Comparison of ENCODE assay signal across 14 cellular contexts in genomic region chr17:671076-671762, GRCh38. TPM values are rescaled to one million over a fixed set of nuclear protein-coding genes. Genes with fewer than 3 reads are reported as not detected.
DNase-seq lines count a peak whose midpoint lies in the region; ATAC-seq and TF ChIP-seq lines count a peak whose summit lies in the region.
"Had no signal": no experiment of that assay in that cellular context is flagged by ENCODE, and none has a peak within 500 bp of the region (broad histone marks: within the 10 kb centered on the region; RNA-seq: fewer than 3 reads in every experiment).

No MANE protein-coding gene starts in this region.

- H3K27ac ChIP-seq in lower lobe of right lung, result no peak overlapping the region
- H3K27ac ChIP-seq: A549, C4-2B had no signal

- H3K27me3 ChIP-seq in lower lobe of right lung (ENCODE audit: low read depth), result no peaks in the 10 kb centered on the region
- H3K27me3 ChIP-seq: BE2C had no signal

- no peak overlapping the region for H3K4me3 ChIP-seq in lower lobe of right lung
- H3K4me3 ChIP-seq: A549 had no signal

- no peaks in the 10 kb centered on the region for H3K27me3 Mint-ChIP-seq in T-helper 17 cell
- H3K27me3 Mint-ChIP-seq in central memory CD8-positive, alpha-beta T cell, result no peaks in the 10 kb centered on the region
- H3K27me3 Mint-ChIP-seq: CD4-positive, alpha-beta memory T cell had no signal

- H3K36me3 ChIP-seq in lower lobe of right lung, result peaks cover 48% of the 10 kb centered on the region
- H3K36me3 ChIP-seq: BE2C had no signal

- ATAC-seq in T-helper 17 cell, result no peak
- no peak for ATAC-seq in central memory CD8-positive, alpha-beta T cell (replicated peaks; ENCODE audit: extremely low read depth, poor library complexity, severe bottlenecking)
- peak; percentile 59 to 64 for ATAC-seq in lower lobe of right lung
- ATAC-seq: A549, HepG2 had no signal

- no peaks in the 10 kb centered on the region for H3K4me1 ChIP-seq in lower lobe of right lung
- H3K4me1 ChIP-seq: BE2C had no signal

- no peaks in the 10 kb centered on the region for H3K9me3 Mint-ChIP-seq in central memory CD8-positive, alpha-beta T cell
- H3K9me3 Mint-ChIP-seq: CD4-positive, alpha-beta memory T cell had no signal

- H3K9me3 ChIP-seq in T-helper 17 cell (ENCODE audit: control insufficient read depth, low read length, poor library complexity, severe bottlenecking), result no peaks in the 10 kb centered on the region
- no peaks in the 10 kb centered on the region for H3K9me3 ChIP-seq in lower lobe of right lung
- H3K9me3 ChIP-seq: A549, BE2C had no signal

- DNase-seq in T-helper 17 cell, result no peak
- DNase-seq in central memory CD8-positive, alpha-beta T cell (ENCODE audit: low spot score in 2 of 2), result no peak
- no peak for DNase-seq in lower lobe of right lung
- no peak for DNase-seq in dermis blood vessel endothelial cell
- no peak for DNase-seq in GDM1 (lab: John Stamatoyannopoulos, UW)
- DNase-seq in activated T-cell treated with anti-CD3 and anti-CD28 coated beads, Interleukin-2, amount 50 U/mL, for 1 hour, result no peak
- DNase-seq in T1000 (lab: John Stamatoyannopoulos, UW), result no peak
- DNase-seq: BE2C; CD4-positive, alpha-beta memory T cell; DMS79; HCEC 1CT had no signal

- peaks cover 5% of the 10 kb centered on the region for H3K4me1 Mint-ChIP-seq in T-helper 17 cell
- peaks cover 10% of the 10 kb centered on the region for H3K4me1 Mint-ChIP-seq in central memory CD8-positive, alpha-beta T cell

- no peak for TF ChIP-seq CTCF in lower lobe of right lung (IDR thresholded peaks at IDR 0.05)

- H3K4me3 Mint-ChIP-seq in T-helper 17 cell, result no peak overlapping the region
- no peak overlapping the region for H3K4me3 Mint-ChIP-seq in central memory CD8-positive, alpha-beta T cell

- peaks cover 15% of the 10 kb centered on the region for H3K36me3 Mint-ChIP-seq in T-helper 17 cell (ENCODE audit: low read depth)
- H3K36me3 Mint-ChIP-seq in central memory CD8-positive, alpha-beta T cell (ENCODE audit: insufficient read depth), result peaks cover 39% of the 10 kb centered on the region

- intact Hi-C loops in lower lobe of right lung (cut with DNase I), result no loop called here

- peak overlapping the region; percentile 49 for H3K27ac Mint-ChIP-seq in T-helper 17 cell
- H3K27ac Mint-ChIP-seq in central memory CD8-positive, alpha-beta T cell (ENCODE audit: low read depth), result peak overlapping the region; percentile 56

RNA-seq across cellular contexts. Expression of gene VPS53, which starts 43.4 kb away (rescaled TPM):
- 10 to 100 TPM; 57.8 to 80.7 TPM for total RNA-seq in T-helper 17 cell
- 83.4 TPM for total RNA-seq in lower lobe of right lung
- 15.0 and 19.0 TPM in 2 replicates for total RNA-seq in dermis blood vessel endothelial cell

Comparison
In these comparisons a context has a peak if more than half of its experiments do, and no peak if none do; other contexts are left out.
1. ATAC-seq: peak in lower lobe of right lung (2 of 2); none in T-helper 17 cell (single experiment) and central memory CD8-positive, alpha-beta T cell (single experiment).